Comparison of ENCODE assay signal across 9 cellular contexts in the genomic region with DNA sequence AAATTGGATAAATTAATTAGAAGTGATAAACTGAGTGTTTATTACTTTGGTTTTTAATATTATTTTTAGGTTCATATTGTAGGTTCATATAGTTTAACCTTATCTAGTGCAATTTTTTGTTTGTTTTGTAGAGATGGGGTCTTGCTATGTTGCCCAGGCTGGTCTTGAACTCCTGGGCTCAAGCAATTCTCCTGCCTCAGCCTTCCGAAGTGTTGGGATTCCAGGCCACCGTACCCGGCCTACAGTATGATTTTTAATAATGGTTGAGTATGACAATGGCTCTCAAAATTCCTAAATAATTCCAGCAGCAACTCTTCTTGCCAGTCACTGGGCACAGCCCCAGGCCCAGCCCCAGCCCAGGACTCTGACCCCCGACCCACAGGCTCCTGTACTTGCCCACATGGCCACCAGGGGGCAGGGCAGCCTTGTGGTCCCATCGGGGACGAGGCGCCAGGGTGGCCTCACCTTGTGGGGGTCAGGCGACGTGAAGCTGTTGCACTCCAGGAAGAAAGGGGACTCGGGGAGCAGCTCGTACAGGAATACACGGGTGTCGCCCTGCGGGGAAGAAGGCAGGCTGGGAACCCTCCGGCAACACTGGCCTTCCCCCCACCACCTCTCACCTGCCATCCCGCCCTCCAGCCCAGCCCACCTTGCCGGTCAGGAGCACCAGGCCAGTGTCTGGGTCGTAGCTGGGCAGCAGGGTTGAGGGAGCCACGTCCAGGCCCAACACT. TPM values are rescaled to one million over a fixed set of nuclear protein-coding genes. Genes with fewer than 3 reads are reported as not detected.
DNase-seq lines count a peak whose midpoint lies in the region; ATAC-seq and TF ChIP-seq lines count a peak whose summit lies in the region.
"Had no signal": no experiment of that assay in that cellular context is flagged by ENCODE, and none has a peak within 500 bp of the region (broad histone marks: within the 10 kb centered on the region; RNA-seq: fewer than 3 reads in every experiment).

No MANE protein-coding gene starts in this region.

- no peak overlapping the region for H3K4me3 Mint-ChIP-seq in activated T-helper 1 cell treated with anti-CD3 and anti-CD28 coated beads, Interleukin-12 subunit alpha, Interleukin-12 subunit beta, Interleukin-2, Interleukin-4 antibody, amounts not matched to agents 30 ng/mL and 10 ng/mL and 1 ng/mL, durations not matched to agents 14 hours and 24 hours and 36 hours

- H3K27ac Mint-ChIP-seq in activated T-helper 1 cell treated with anti-CD3 and anti-CD28 coated beads, Interleukin-12 subunit alpha, Interleukin-12 subunit beta, Interleukin-2, Interleukin-4 antibody, amounts not matched to agents 30 ng/mL and 10 ng/mL and 1 ng/mL, durations not matched to agents 14 hours and 24 hours and 36 hours: peak overlapping the region; percentile 34

- no peak for TF ChIP-seq POLR2A in GM18505 (IDR thresholded peaks at IDR 0.05; ENCODE audit: borderline replicate concordance, extremely low read depth, insufficient read depth, insufficient read length)

- DNase-seq in GM12865 (ENCODE audit: low read depth) (peak; percentile 57), OCI-M1 (lab: John Stamatoyannopoulos, UW) (peak; percentile 48), germinal center (ENCODE audit: low spot score) (peak; percentile 67), sciatic nerve (ENCODE audit: low spot score) (peak; percentile 85), GOT3 (lab: John Stamatoyannopoulos, UW) (no peak)
- DNase-seq in activated T-helper 1 cell treated with anti-CD3 and anti-CD28 coated beads, Interleukin-12 subunit alpha, Interleukin-12 subunit beta, Interleukin-2, Interleukin-4 antibody, amounts not matched to agents 30 ng/mL and 10 ng/mL and 1 ng/mL, durations not matched to agents 14 hours and 24 hours and 36 hours (ENCODE audit: low spot score): peak; percentile 49

- no peak overlapping the region for H3K4me3 ChIP-seq in GM12865 (ENCODE audit: low read depth, low read length)

- peaks cover 11% of the 10 kb centered on the region for H3K36me3 Mint-ChIP-seq in activated T-helper 1 cell treated with anti-CD3 and anti-CD28 coated beads, Interleukin-12 subunit alpha, Interleukin-12 subunit beta, Interleukin-2, Interleukin-4 antibody, amounts not matched to agents 30 ng/mL and 10 ng/mL and 1 ng/mL, durations not matched to agents 14 hours and 24 hours and 36 hours (ENCODE audit: low read depth)

- no peaks in the 10 kb centered on the region for H3K27me3 Mint-ChIP-seq in activated T-helper 1 cell treated with anti-CD3 and anti-CD28 coated beads, Interleukin-12 subunit alpha, Interleukin-12 subunit beta, Interleukin-2, Interleukin-4 antibody, amounts not matched to agents 30 ng/mL and 10 ng/mL and 1 ng/mL, durations not matched to agents 14 hours and 24 hours and 36 hours (ENCODE audit: insufficient read depth)

- peak; percentile 73 for ATAC-seq in sciatic nerve
- ATAC-seq in GM18505 (IDR thresholded peaks at IDR 0.05; ENCODE audit: unreplicated experiment): no peak
- no peak for ATAC-seq in HG03460 (IDR thresholded peaks at IDR 0.05; ENCODE audit: unreplicated experiment)

- intact Hi-C loops in activated T-helper 1 cell treated with anti-CD3 and anti-CD28 coated beads, Interleukin-12 subunit alpha, Interleukin-12 subunit beta, Interleukin-2, Interleukin-4 antibody, amounts not matched to agents 30 ng/mL and 10 ng/mL and 1 ng/mL, durations not matched to agents 14 hours and 24 hours and 36 hours (cut with micrococcal nuclease): loop anchor here (1.0 kb wide), 1 partner anchor 43 kb away; no protein-coding TSS in a partner anchor
- intact Hi-C loops in sciatic nerve (cut with DNase I): loop anchor here (2.0 kb wide), 1 partner anchor 46 kb away; no protein-coding TSS in a partner anchor

- no peaks in the 10 kb centered on the region for H3K9me3 Mint-ChIP-seq in activated T-helper 1 cell treated with anti-CD3 and anti-CD28 coated beads, Interleukin-12 subunit alpha, Interleukin-12 subunit beta, Interleukin-2, Interleukin-4 antibody, amounts not matched to agents 30 ng/mL and 10 ng/mL and 1 ng/mL, durations not matched to agents 14 hours and 24 hours and 36 hours

- no peaks in the 10 kb centered on the region for H3K4me1 Mint-ChIP-seq in activated T-helper 1 cell treated with anti-CD3 and anti-CD28 coated beads, Interleukin-12 subunit alpha, Interleukin-12 subunit beta, Interleukin-2, Interleukin-4 antibody, amounts not matched to agents 30 ng/mL and 10 ng/mL and 1 ng/mL, durations not matched to agents 14 hours and 24 hours and 36 hours (ENCODE audit: low read depth)

- peak; percentile 82 for TF ChIP-seq CTCF in GM12865 (IDR thresholded peaks at IDR 0.05; ENCODE audit: insufficient read depth, low read depth, low read length, missing control alignments)

RNA-seq across cellular contexts. Expression of gene PAM16, which starts 7.9 kb away (rescaled TPM):
- 91.5 and 106 TPM in 2 replicates for total RNA-seq in activated T-helper 1 cell treated with anti-CD3 and anti-CD28 coated beads, Interleukin-12 subunit alpha, Interleukin-12 subunit beta, Interleukin-2, Interleukin-4 antibody, amounts not matched to agents 30 ng/mL and 10 ng/mL and 1 ng/mL, durations not matched to agents 14 hours and 24 hours and 36 hours
- total RNA-seq in sciatic nerve: 37.8 TPM

RNA-seq across cellular contexts. Expression of gene VASN, which starts 12.7 kb away (rescaled TPM):
- total RNA-seq in activated T-helper 1 cell treated with anti-CD3 and anti-CD28 coated beads, Interleukin-12 subunit alpha, Interleukin-12 subunit beta, Interleukin-2, Interleukin-4 antibody, amounts not matched to agents 30 ng/mL and 10 ng/mL and 1 ng/mL, durations not matched to agents 14 hours and 24 hours and 36 hours: 0.18 TPM in 1 of 2 replicates, not detected in the other
- total RNA-seq in sciatic nerve: 38.4 TPM
- total RNA-seq: T-helper 1 cell treated with Interleukin-12 subunit alpha and Interleukin-12 subunit beta and Interleukin-4 antibody, amounts not matched to agents 30 ng/mL and 1 ng/mL, for 36 hours had no signal

RNA-seq across cellular contexts. Expression of gene GLIS2, which starts 43.1 kb away (rescaled TPM):
- 0.54 TPM in 2 replicates for total RNA-seq in activated T-helper 1 cell treated with anti-CD3 and anti-CD28 coated beads, Interleukin-12 subunit alpha, Interleukin-12 subunit beta, Interleukin-2, Interleukin-4 antibody, amounts not matched to agents 30 ng/mL and 10 ng/mL and 1 ng/mL, durations not matched to agents 14 hours and 24 hours and 36 hours
- total RNA-seq in sciatic nerve: 39.4 TPM

RNA-seq across cellular contexts. Expression of gene CORO7, which starts 57.4 kb away (rescaled TPM):
- total RNA-seq in activated T-helper 1 cell treated with anti-CD3 and anti-CD28 coated beads, Interleukin-12 subunit alpha, Interleukin-12 subunit beta, Interleukin-2, Interleukin-4 antibody, amounts not matched to agents 30 ng/mL and 10 ng/mL and 1 ng/mL, durations not matched to agents 14 hours and 24 hours and 36 hours: 87.9 and 90.8 TPM in 2 replicates
- 51.5 TPM for total RNA-seq in sciatic nerve

Comparison
In these comparisons a context has a peak if more than half of its experiments do, and no peak if none do; other contexts are left out.
1. RNA of gene VASN, which starts 12.7 kb away (total RNA-seq): 38.4 TPM in sciatic nerve (single experiment); 0.18 TPM in activated T-helper 1 cell treated with anti-CD3 and anti-CD28 coated beads, Interleukin-12 subunit alpha, Interleukin-12 subunit beta, Interleukin-2, Interleukin-4 antibody, amounts not matched to agents 30 ng/mL and 10 ng/mL and 1 ng/mL, durations not matched to agents 14 hours and 24 hours and 36 hours; every median in the first group is over 10 times any median in the second.
2. RNA of gene GLIS2, which starts 43.1 kb away (total RNA-seq): 39.4 TPM in sciatic nerve (single experiment); 0.54 TPM in activated T-helper 1 cell treated with anti-CD3 and anti-CD28 coated beads, Interleukin-12 subunit alpha, Interleukin-12 subunit beta, Interleukin-2, Interleukin-4 antibody, amounts not matched to agents 30 ng/mL and 10 ng/mL and 1 ng/mL, durations not matched to agents 14 hours and 24 hours and 36 hours; every median in the first group is over 10 times any median in the second.